In the genomic region with DNA sequence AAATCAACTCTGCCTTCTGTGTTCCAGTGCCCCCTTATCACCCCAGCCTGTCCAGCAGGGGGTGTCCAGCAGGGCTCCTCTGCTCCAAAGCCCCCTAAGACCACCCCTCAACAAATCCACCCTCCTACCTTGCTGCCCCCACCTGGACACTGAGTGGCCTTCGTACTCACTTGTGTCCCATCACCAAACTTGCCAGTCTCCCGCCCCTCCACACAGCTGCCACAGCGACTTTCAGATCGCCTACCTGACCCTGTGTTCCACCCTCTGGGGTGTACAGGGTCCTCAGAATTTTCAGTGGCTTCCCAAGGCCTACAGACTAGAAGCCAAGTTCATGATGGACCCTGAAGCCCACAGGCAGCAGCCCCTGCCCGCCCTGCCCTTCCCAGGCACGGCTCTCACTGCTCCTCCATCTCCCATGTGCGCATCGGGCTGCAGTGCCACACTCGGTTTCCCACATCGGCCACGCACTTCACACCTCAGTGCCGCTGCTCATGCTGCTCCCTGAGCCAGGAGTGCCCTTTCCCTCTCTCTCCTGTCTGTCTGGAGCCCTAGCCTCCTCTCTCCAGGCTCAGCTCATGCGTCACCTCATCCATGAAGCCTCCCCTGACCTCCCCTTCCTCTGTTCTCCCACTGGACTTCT, we compare ENCODE assay signal across 16 cellular contexts. TPM values are rescaled to one million over a fixed set of nuclear protein-coding genes. Genes with fewer than 3 reads are reported as not detected.
DNase-seq lines count a peak whose midpoint lies in the region; ATAC-seq, FAIRE-seq and TF ChIP-seq lines count a peak whose summit lies in the region.
"Had no signal": no experiment of that assay in that cellular context is flagged by ENCODE, and none has a peak within 500 bp of the region (broad histone marks: within the 10 kb centered on the region; RNA-seq: fewer than 3 reads in every experiment).

No MANE protein-coding gene starts in this region.

- peak overlapping the region; percentile 42 for H3K18ac ChIP-seq in neuronal stem cell (ENCODE audit: low read length)

- H3K27ac Mint-ChIP-seq in activated CD4-positive, alpha-beta T cell treated with anti-CD3 and anti-CD28 coated beads, Interleukin-2, amount 10 ng/mL, durations not matched to agents 7 days and 5 days: no peak overlapping the region
- H3K27ac Mint-ChIP-seq: CD8-positive, alpha-beta T cell had no signal

- peaks cover 31% of the 10 kb centered on the region for H3K27me3 Mint-ChIP-seq in activated CD4-positive, alpha-beta T cell treated with anti-CD3 and anti-CD28 coated beads, Interleukin-2, amount 10 ng/mL, durations not matched to agents 7 days and 5 days

- H3K4me2 ChIP-seq in neuronal stem cell (ENCODE audit: insufficient read depth, low read length, poor library complexity, severe bottlenecking): no peak overlapping the region
- H3K4me2 ChIP-seq: BLaER1 had no signal

- H3K9me3 Mint-ChIP-seq in activated CD4-positive, alpha-beta T cell treated with anti-CD3 and anti-CD28 coated beads, Interleukin-2, amount 10 ng/mL, durations not matched to agents 7 days and 5 days: no peaks in the 10 kb centered on the region
- H3K9me3 Mint-ChIP-seq: CD8-positive, alpha-beta T cell had no signal

- H3K79me1 ChIP-seq in neuronal stem cell (ENCODE audit: low read depth, low read length): no peaks in the 10 kb centered on the region

- H4K91ac ChIP-seq in neuronal stem cell (ENCODE audit: low read depth, low read length, poor library complexity): no peak overlapping the region

- peak overlapping the region; percentile 1 for H4K8ac ChIP-seq in neuronal stem cell (ENCODE audit: low read depth, low read length)

- H3K4me3 Mint-ChIP-seq in activated CD4-positive, alpha-beta T cell treated with anti-CD3 and anti-CD28 coated beads, Interleukin-2, amount 10 ng/mL, durations not matched to agents 7 days and 5 days: no peak overlapping the region
- H3K4me3 Mint-ChIP-seq: CD8-positive, alpha-beta T cell had no signal

- TF ChIP-seq CTCF in kidney (IDR thresholded peaks at IDR 0.05; ENCODE audit: borderline replicate concordance, extremely low read depth, insufficient read depth) (no peak), foreskin fibroblast (IDR thresholded peaks at IDR 0.05; ENCODE audit: low read depth, low read length) (no peak)

- no peak overlapping the region for H2AFZ ChIP-seq in neuronal stem cell (ENCODE audit: low read length)

- ATAC-seq in Right ventricle myocardium inferior: no peak
- ATAC-seq: CD8-positive, alpha-beta T cell had no signal

- intact Hi-C loops in Right ventricle myocardium inferior (cut with DNase I) (no loop called here), cardiac septum (cut with DNase I) (no loop called here), kidney (cut with DNase I) (no loop called here)

- no peak overlapping the region for H2BK12ac ChIP-seq in neuronal stem cell (ENCODE audit: low read length)

- no peaks in the 10 kb centered on the region for H3K36me3 Mint-ChIP-seq in activated CD4-positive, alpha-beta T cell treated with anti-CD3 and anti-CD28 coated beads, Interleukin-2, amount 10 ng/mL, durations not matched to agents 7 days and 5 days (ENCODE audit: low read depth)
- H3K36me3 Mint-ChIP-seq: CD8-positive, alpha-beta T cell had no signal

- peaks cover 4% of the 10 kb centered on the region for H3K4me1 Mint-ChIP-seq in activated CD4-positive, alpha-beta T cell treated with anti-CD3 and anti-CD28 coated beads, Interleukin-2, amount 10 ng/mL, durations not matched to agents 7 days and 5 days

- DNase-seq in Right ventricle myocardium inferior (ENCODE audit: missing footprints) (peak; percentile 21), cardiac septum (ENCODE audit: low spot score) (no peak), kidney (peak; percentile 32), neuronal stem cell (ENCODE audit: low spot score) (no peak), foreskin fibroblast (no peak)
- DNase-seq in activated CD4-positive, alpha-beta T cell treated with anti-CD3 and anti-CD28 coated beads, Interleukin-2, amount 10 ng/mL, durations not matched to agents 7 days and 5 days: no peak
- DNase-seq in activated effector memory CD4-positive, alpha-beta T cell treated with anti-CD3 and anti-CD28 coated beads, Interleukin-2, amount 50 U/mL, for 16 hours: no peak
- DNase-seq: 8988T; Calu3; CD8-positive, alpha-beta T cell; DMS79 treated with DMSO at 0.1 percent for 48 hours; GF-D8 had no signal

- H3K9me3 ChIP-seq in kidney (ENCODE audit: control insufficient read depth in 1 of 2, low read length in 2 of 2): no peaks in the 10 kb centered on the region
- peaks cover 0 to 1% of the 10 kb centered on the region in 2 donors for H3K9me3 ChIP-seq in neuronal stem cell (replicated peaks in 1 of 2; ENCODE audit: control insufficient read depth in 2 of 2, insufficient read depth in 1 of 2, low read depth in 1 of 2, low read length in 2 of 2)
- H3K9me3 ChIP-seq: BLaER1, HAP-1 had no signal

- H3K27me3 ChIP-seq in neuronal stem cell (ENCODE audit: control insufficient read depth in 3 of 3, insufficient read depth in 3 of 3, low read depth in 1 of 3, low read length in 3 of 3): peaks cover 0 to 18% (median 17%) of the 10 kb centered on the region in 3 experiments

- CTCF ChIA-PET in activated CD4-positive, alpha-beta T cell treated with anti-CD3 and anti-CD28 coated beads, Interleukin-2, amount 10 ng/mL, durations not matched to agents 7 days and 5 days (lab: Charles Lee): no interaction called here

- H3K4me1 ChIP-seq in kidney (ENCODE audit: control insufficient read depth in 1 of 2, insufficient read depth in 1 of 2, low read depth in 1 of 2, low read length in 2 of 2) (peaks cover 0 to 3% of the 10 kb centered on the region in 2 donors), neuronal stem cell (ENCODE audit: control insufficient read depth in 2 of 2, insufficient read depth in 1 of 2, low read depth in 1 of 2, low read length in 2 of 2) (no peaks in the 10 kb centered on the region)
- H3K4me1 ChIP-seq: HAP-1 had no signal

- peak overlapping the region; percentile 32 for H2BK5ac ChIP-seq in neuronal stem cell (ENCODE audit: low read length)

- WGBS in neuronal stem cell (ENCODE audit: extremely low coverage in 2 of 2, insufficient read length in 2 of 2, insufficient replicate concordance in 1 of 2), 2 donors: no CpG with 5 or more reads among the region's 13 CpGs

- peak overlapping the region; percentile 52 for H2AK5ac ChIP-seq in neuronal stem cell (ENCODE audit: low read depth, low read length)

- H3K36me3 ChIP-seq in kidney (ENCODE audit: control insufficient read depth in 1 of 2, insufficient read depth in 2 of 2, low read length in 2 of 2): no peaks in the 10 kb centered on the region
- no peaks in the 10 kb centered on the region for H3K36me3 ChIP-seq in neuronal stem cell (replicated peaks in 1 of 2; ENCODE audit: control insufficient read depth in 2 of 2, insufficient read depth in 2 of 2, low read length in 2 of 2)
- H3K36me3 ChIP-seq: BLaER1, HAP-1 had no signal

- no peak for FAIRE-seq in kidney (lab: Jason Lieb, UNC)
- FAIRE-seq: H1 had no signal

- no peak overlapping the region for H2BK15ac ChIP-seq in neuronal stem cell (ENCODE audit: low read length)

- H3K27ac ChIP-seq in kidney (ENCODE audit: low read depth in 2 of 2, low read length in 2 of 2) (no peak overlapping the region), neuronal stem cell (replicated peaks; ENCODE audit: low read length) (no peak overlapping the region)
- H3K27ac ChIP-seq: BLaER1 had no signal

- H3K9ac ChIP-seq in kidney (ENCODE audit: low read length in 2 of 2) (no peak overlapping the region), neuronal stem cell (ENCODE audit: low read depth, low read length, poor library complexity) (peak overlapping the region; percentile 37)
- H3K9ac ChIP-seq: BLaER1 had no signal

- H2BK120ac ChIP-seq in neuronal stem cell (ENCODE audit: low read depth, low read length): no peak overlapping the region

- H3K4me3 ChIP-seq in kidney (ENCODE audit: low read length in 2 of 2) (no peak overlapping the region), neuronal stem cell (ENCODE audit: low read length in 2 of 2) (no peak overlapping the region), foreskin fibroblast (ENCODE audit: low read depth in 1 of 2, low read length in 2 of 2) (no peak overlapping the region)
- H3K4me3 ChIP-seq: BLaER1, HAP-1 had no signal

- H3K23ac ChIP-seq in neuronal stem cell (ENCODE audit: low read depth, low read length, poor library complexity): peak overlapping the region; percentile 92

- POLR2A ChIA-PET in activated CD4-positive, alpha-beta T cell treated with anti-CD3 and anti-CD28 coated beads, Interleukin-2, amount 10 ng/mL, durations not matched to agents 7 days and 5 days (lab: Charles Lee): no interaction called here

- H3K4ac ChIP-seq in neuronal stem cell (ENCODE audit: low read length): no peak overlapping the region

- peak overlapping the region; percentile 66 for H3K14ac ChIP-seq in neuronal stem cell (ENCODE audit: low read length)

RNA-seq across cellular contexts. Expression of gene KCNH6, which starts 11.8 kb away (rescaled TPM):
- not detected for total RNA-seq in Right ventricle myocardium inferior
- not detected for total RNA-seq in cardiac septum
- total RNA-seq in kidney: 0.57 TPM
- polyA plus RNA-seq in kidney (ENCODE audit: insufficient read depth, low read depth, low replicate concordance): 4.8 TPM
- 0.03 TPM for polyA plus RNA-seq in neuronal stem cell (2013, experiment 1 of 2)
- polyA plus RNA-seq in neuronal stem cell (2013, experiment 2 of 2): not detected
- total RNA-seq in activated CD4-positive, alpha-beta T cell treated with anti-CD3 and anti-CD28 coated beads, Interleukin-2, amount 10 ng/mL, durations not matched to agents 7 days and 5 days: not detected
- total RNA-seq: A673; Calu3; CD8-positive, alpha-beta T cell had no signal

RNA-seq across cellular contexts. Expression of gene DCAF7, which starts 15.3 kb away (rescaled TPM):
- total RNA-seq in Right ventricle myocardium inferior: 36.8 TPM
- total RNA-seq in cardiac septum: 47.4 TPM
- total RNA-seq in kidney: 81.0 TPM
- 19.9 TPM for polyA plus RNA-seq in kidney (ENCODE audit: insufficient read depth, low read depth, low replicate concordance)
- 73.3 TPM for polyA plus RNA-seq in neuronal stem cell (2013, experiment 1 of 2)
- polyA plus RNA-seq in neuronal stem cell (2013, experiment 2 of 2): 73.2 TPM
- 100 to 1,000 TPM; 135 to 139 TPM for total RNA-seq in activated CD4-positive, alpha-beta T cell treated with anti-CD3 and anti-CD28 coated beads, Interleukin-2, amount 10 ng/mL, durations not matched to agents 7 days and 5 days

RNA-seq across cellular contexts. Expression of gene ACE, which starts 58.1 kb away (rescaled TPM):
- total RNA-seq in Right ventricle myocardium inferior (4.8 TPM), cardiac septum (11.6 TPM), kidney (4.3 TPM)
- 12.9 TPM for polyA plus RNA-seq in kidney (ENCODE audit: insufficient read depth, low read depth, low replicate concordance)
- 0.08 TPM for polyA plus RNA-seq in neuronal stem cell (2013, experiment 1 of 2)
- 0.04 TPM for polyA plus RNA-seq in neuronal stem cell (2013, experiment 2 of 2)
- total RNA-seq in activated CD4-positive, alpha-beta T cell treated with anti-CD3 and anti-CD28 coated beads, Interleukin-2, amount 10 ng/mL, durations not matched to agents 7 days and 5 days: 1 to 10 TPM; 4.1 to 5.9 TPM

Comparison
In these comparisons a context has a peak if more than half of its experiments do, and no peak if none do; other contexts are left out.
1. DNase-seq: peak in Right ventricle myocardium inferior (single experiment) and kidney (single experiment); none in cardiac septum (single experiment), neuronal stem cell (single experiment), activated CD4-positive, alpha-beta T cell treated with anti-CD3 and anti-CD28 coated beads, Interleukin-2, amount 10 ng/mL, durations not matched to agents 7 days and 5 days (single experiment), foreskin fibroblast (0 of 2) and activated effector memory CD4-positive, alpha-beta T cell treated with anti-CD3 and anti-CD28 coated beads, Interleukin-2, amount 50 U/mL, for 16 hours (single experiment).